Comparison of ENCODE assay signal across 8 cellular contexts in genomic region chr9:96327694-96328352, GRCh38. TPM values are rescaled to one million over a fixed set of nuclear protein-coding genes. Genes with fewer than 3 reads are reported as not detected.
DNase-seq lines count a peak whose midpoint lies in the region; ATAC-seq and TF ChIP-seq lines count a peak whose summit lies in the region.

No MANE protein-coding gene starts in this region.

- TF ChIP-seq POLR2A in erythroblast (IDR thresholded peaks at IDR 0.05; ENCODE audit: low read length) = no peak
- no peak for TF ChIP-seq POLR2A in tibial nerve (IDR thresholded peaks at IDR 0.05)

- no peaks in the 10 kb centered on the region for H3K4me1 ChIP-seq in tibial nerve

- no peaks in the 10 kb centered on the region for H3K36me3 Mint-ChIP-seq in naive B cell

- H3K36me3 ChIP-seq in tibial nerve = peaks cover 0 to 32% (median 0%) of the 10 kb centered on the region in 3 donors

- TF ChIP-seq CTCF in GM10248 (IDR thresholded peaks at IDR 0.05; ENCODE audit: control extremely low read depth, extremely low read depth, low read depth, missing control alignments) (peak; percentile 73), tibial nerve (IDR thresholded peaks at IDR 0.05) (peak; percentile 69 to 93 (median 84))

- WGBS in tibial nerve, 2 donors = 29 to 35% methylated on average over 1 of the region's 1 CpG

- no peak overlapping the region for H3K27ac Mint-ChIP-seq in naive B cell

- H3K27me3 Mint-ChIP-seq in naive B cell = no peaks in the 10 kb centered on the region

- POLR2A ChIA-PET in GM10248 (lab: Yijun Ruan, JAX) = interaction anchor here (0.6 kb wide), 1 partner anchor 122 kb away, joined by 3 read pairs; the partner anchor contains the start of gene HABP4

- no peak overlapping the region for H3K4me3 ChIP-seq in tibial nerve

- no peaks in the 10 kb centered on the region for H3K9me3 ChIP-seq in tibial nerve

- CTCF ChIA-PET in GM10248 (lab: Yijun Ruan, JAX) = interaction anchor here (0.7 to 4.4 kb wide), 22 partner anchors 9 to 346 kb away, joined by 3 to 46 read pairs (median 4); no protein-coding TSS in a partner anchor

- no peaks in the 10 kb centered on the region for H3K9me3 Mint-ChIP-seq in naive B cell

- H3K27me3 ChIP-seq in tibial nerve = no peaks in the 10 kb centered on the region

- no peak for TF ChIP-seq EP300 in tibial nerve (IDR thresholded peaks at IDR 0.05)

- ATAC-seq in naive B cell (ENCODE audit: low read depth in 2 of 2) (peak in 1 of 2 donors; percentile 60), HG03045 (IDR thresholded peaks at IDR 0.05; ENCODE audit: unreplicated experiment) (no peak)

- DNase-seq in AG08395 (ENCODE audit: low spot score) = peak; percentile 67
- DNase-seq in GM10248 (ENCODE audit: extremely low spot score) = peak; percentile 62
- DNase-seq in NCI-H2029 (lab: John Stamatoyannopoulos, UW) = peak; percentile 19
- peak; percentile 10 to 40 for DNase-seq in activated CD4-positive, alpha-beta T cell treated with anti-CD3 and anti-CD28 coated beads, Interleukin-2, amount 50 U/mL, for 48 hours
- peak; percentile 18 to 62 for DNase-seq in erythroblast (lab: John Stamatoyannopoulos, UW)
- DNase-seq in naive B cell = peak; percentile 37
- DNase-seq in tibial nerve (ENCODE audit: low spot score in 2 of 2) = peak in 1 of 2 donors; percentile 94

- H3K4me3 Mint-ChIP-seq in naive B cell = no peak overlapping the region

- H3K27ac ChIP-seq in tibial nerve = peak overlapping the region in 1 of 4 donors; percentile 24

- no peaks in the 10 kb centered on the region for H3K4me1 Mint-ChIP-seq in naive B cell

RNA-seq across cellular contexts. Expression of gene HSD17B3, which starts 25.8 kb away (rescaled TPM):
- polyA plus RNA-seq in naive B cell (ENCODE audit: low read depth in 6 of 6) = under 1 TPM in 1 of 6 donors, not detected in 5; 0.68 TPM
- total RNA-seq in tibial nerve = 1 to 10 TPM in 2 of 4 donors, under 1 TPM in 2; 0.66 to 6.7 (median 1.1) TPM

RNA-seq across cellular contexts. Expression of gene SLC35D2, which starts 55.7 kb away (rescaled TPM):
- polyA plus RNA-seq in naive B cell (ENCODE audit: low read depth in 6 of 6) = 1 to 10 TPM; 1.8 to 5.5 (median 2.9) TPM
- 10 to 100 TPM; 25.1 to 66.6 (median 32.0) TPM for total RNA-seq in tibial nerve
